In genomic region chr15:72062319-72062718, GRCh38 we compare ENCODE assay signal across 23 cellular contexts. TPM values are rescaled to one million over a fixed set of nuclear protein-coding genes. Genes with fewer than 3 reads are reported as not detected.
A peak's percentile ranks its signal among the peaks of the same experiment; 100 is the strongest.
DNase-seq lines count a peak whose midpoint lies in the region; ATAC-seq, FAIRE-seq and TF ChIP-seq lines count a peak whose summit lies in the region.
"Had no signal": no experiment of that assay in that cellular context is flagged by ENCODE, and none has a peak within 500 bp of the region (broad histone marks: within the 10 kb centered on the region; RNA-seq: fewer than 3 reads in every experiment).

No MANE protein-coding gene starts in this region.

- TF ChIP-seq POLR2A in HepG2 (IDR thresholded peaks at IDR 0.05; ENCODE audit: insufficient read depth in 1 of 2, low read depth in 2 of 2, low read length in 2 of 2) = no peak
- TF ChIP-seq POLR2A in right lobe of liver (IDR thresholded peaks at IDR 0.05) = no peak

- no peaks in the 10 kb centered on the region for H3K27me3 ChIP-seq in HepG2 (ENCODE audit: control insufficient read depth in 1 of 2, insufficient read depth in 2 of 2, low read length in 2 of 2)
- no peaks in the 10 kb centered on the region for H3K27me3 ChIP-seq in right lobe of liver
- H3K27me3 ChIP-seq: BE2C, BLaER1 had no signal

- DNase-seq in HepG2 (ENCODE audit: low spot score) (no peak), right lobe of liver (no peak), iris pigment epithelial cell (ENCODE audit: low read depth) (peak; percentile 17), cerebellar nuclear complex (lab: John Stamatoyannopoulos, UW) (no peak), nucleus accumbens (lab: John Stamatoyannopoulos, UW) (no peak), NCI-H2081 (lab: John Stamatoyannopoulos, UW) (no peak)
- DNase-seq: ACHN; BE2C; C1 segment of cervical spinal cord; Calu3; CD4-positive, alpha-beta memory T cell; CD4-positive, CD25-positive, alpha-beta regulatory T cell; CD8-positive, alpha-beta memory T cell; COR-L47; DMS79 treated with DMSO at 0.1 percent for 48 hours; GF-D8 had no signal

- TF ChIP-seq CTCF in HepG2 (CRISPR knock-in tag; IDR thresholded peaks at IDR 0.05) (no peak), right lobe of liver (IDR thresholded peaks at IDR 0.05) (no peak), HEK293 (tag by site-specific recombination; IDR thresholded peaks at IDR 0.05) (no peak)

- no peaks in the 10 kb centered on the region for H3K4me1 ChIP-seq in HepG2 (ENCODE audit: insufficient read depth, low read length)
- no peaks in the 10 kb centered on the region for H3K4me1 ChIP-seq in right lobe of liver
- peaks cover 23% of the 10 kb centered on the region for H3K4me1 ChIP-seq in HEK293 (ENCODE audit: control insufficient read depth, insufficient read depth, low read length)
- H3K4me1 ChIP-seq: BLaER1 had no signal

- CTCF ChIA-PET in HepG2 (lab: Yijun Ruan, JAX; ENCODE audit: low intra/inter-chr PET ratio, low total read pairs) (no interaction called here), HEK293 (lab: Yijun Ruan, JAX) (no interaction called here)

- intact Hi-C loops in HepG2 (cut with micrococcal nuclease; ENCODE audit: unreplicated experiment) (no loop called here), right lobe of liver (cut with DNase I) (no loop called here)

- no TSS peak for BruUV-seq in HepG2 (replicated peaks; lab: Mats Ljungman, UMichigan)

- ATAC-seq in HepG2 = no peak
- ATAC-seq in right lobe of liver = no peak

- no peaks in the 10 kb centered on the region for H3K36me3 ChIP-seq in HepG2 (replicated peaks in 1 of 2; ENCODE audit: control insufficient read depth in 1 of 2, insufficient read depth in 2 of 2, low read length in 2 of 2)
- H3K36me3 ChIP-seq in right lobe of liver = no peaks in the 10 kb centered on the region
- H3K36me3 ChIP-seq in HEK293 (ENCODE audit: control insufficient read depth in 2 of 2, insufficient read depth in 1 of 2, low read length in 2 of 2) = no peaks in the 10 kb centered on the region
- H3K36me3 ChIP-seq: BE2C had no signal

- POLR2A ChIA-PET in HepG2 (lab: Yijun Ruan, JAX) (no interaction called here), HEK293 (lab: Yijun Ruan, JAX) (no interaction called here)

- no peak overlapping the region for H3K9ac ChIP-seq in HepG2 (ENCODE audit: insufficient read depth, low read depth, low read length)
- H3K9ac ChIP-seq: BLaER1 had no signal

- no peak overlapping the region for H2AFZ ChIP-seq in HepG2 (ENCODE audit: low read length)

- in situ Hi-C loops in HepG2 (cut with HindIII; ENCODE audit: extremely low pct_ligation_motif_present, low pct_unique_long_range_greater_than_20kb) = no loop called here

- H3K4me2 ChIP-seq in HepG2 (ENCODE audit: low read depth, low read length) = no peak overlapping the region
- H3K4me2 ChIP-seq: BLaER1 had no signal

- no peaks in the 10 kb centered on the region for H4K20me1 ChIP-seq in HepG2 (ENCODE audit: insufficient read depth, low read length)

- no peak for FAIRE-seq in HepG2 (lab: Jason Lieb, UNC)
- FAIRE-seq: D721Med, G401.6, GM12891, GM19239 had no signal

- H3K27ac ChIP-seq in HepG2 (ENCODE audit: extremely low read length, insufficient read depth, low read length) (no peak overlapping the region), right lobe of liver (no peak overlapping the region), HEK293 (ENCODE audit: extremely low read depth, low read depth, low read length) (no peak overlapping the region)
- H3K27ac ChIP-seq: 22Rv1, BLaER1 had no signal

- TF ChIP-seq RAD21 in HepG2 (CRISPR knock-in tag; IDR thresholded peaks at IDR 0.05) = no peak

- TF ChIP-seq EP300 in HepG2 (IDR thresholded peaks at IDR 0.05; ENCODE audit: low read depth in 2 of 2, low read length in 2 of 2) (no peak), HepG2 (CRISPR knock-in tag; IDR thresholded peaks at IDR 0.05; ENCODE audit: borderline replicate concordance) (no peak)

- H3K79me2 ChIP-seq in HepG2 (ENCODE audit: insufficient read depth, low read length) = no peaks in the 10 kb centered on the region

- H3K9me3 ChIP-seq in HepG2 (ENCODE audit: low read length) = no peaks in the 10 kb centered on the region
- H3K9me3 ChIP-seq in right lobe of liver = no peaks in the 10 kb centered on the region
- no peaks in the 10 kb centered on the region for H3K9me3 ChIP-seq in HEK293 (ENCODE audit: control insufficient read depth, insufficient read depth, low read depth, low read length)
- H3K9me3 ChIP-seq: BE2C had no signal

- H3K4me3 ChIP-seq in HepG2 (replicated peaks in 1 of 3; ENCODE audit: insufficient read depth in 1 of 3, low read depth in 2 of 3, low read length in 3 of 3) (no peak overlapping the region), right lobe of liver (no peak overlapping the region), HEK293 (ENCODE audit: low read depth, low read length) (no peak overlapping the region)
- H3K4me3 ChIP-seq: BLaER1 had no signal

TF ChIP-seq in HepG2, 621 proteins besides CTCF, POLR2A, EP300 and RAD21:
- no peak for TF ChIP-seq GATA4 (IDR thresholded peaks at IDR 0.05; ENCODE audit: borderline replicate concordance, low read depth)
- TF ChIP-seq AGO2 (optimal IDR thresholded peaks at IDR 0.05; ENCODE audit: low read depth, low read length) = no peak
- no peak for TF ChIP-seq ZNF256 (CRISPR knock-in tag; conservative IDR thresholded peaks at IDR 0.05)
- peak; percentile 66; the same call in 1 of the 2 replicates for TF ChIP-seq ZNF160 (CRISPR knock-in tag; IDR thresholded peaks at IDR 0.05)

TF ChIP-seq in HEK293, 187 proteins besides CTCF, POLR2A, EP300 and RAD21 (continues in another document):
- TF ChIP-seq MYNN (tag by site-specific recombination; IDR thresholded peaks at IDR 0.05; ENCODE audit: borderline replicate concordance) = no peak
- TF ChIP-seq OSR2 (tag by site-specific recombination; IDR thresholded peaks at IDR 0.05) = no peak
- no peak for TF ChIP-seq OVOL3 (tag by site-specific recombination; IDR thresholded peaks at IDR 0.05)

RNA-seq across cellular contexts. Expression of gene MYO9A, which starts 55.6 kb away (rescaled TPM):
- total RNA-seq in HepG2 (2016; rRNA removed; fragmentation: Illumina TruSeq; extraction: Trizol) (12.9 and 15.3 TPM in 2 replicates), right lobe of liver (10 to 100 TPM in 2 of 6 experiments, 1 to 10 TPM in 4; 5.6 to 10.4 (median 8.5) TPM)
- 23.4 and 25.1 TPM in 2 replicates for total RNA-seq in HepG2 (2016; cell fraction: cytosol; rRNA removed; fragmentation: Illumina TruSeq; extraction: Trizol; ENCODE audit: low read depth)
- total RNA-seq in HepG2 (2016; cell fraction: insoluble cytoplasmic fraction; rRNA removed; fragmentation: Illumina TruSeq; extraction: Trizol) = 12.3 and 13.5 TPM in 2 replicates
- total RNA-seq in HepG2 (2016; cell fraction: membrane; rRNA removed; fragmentation: Illumina TruSeq; extraction: Trizol) = 13.0 and 19.2 TPM in 2 replicates
- total RNA-seq in HepG2 (2016; cell fraction: nucleus; rRNA removed; fragmentation: Illumina TruSeq; extraction: Trizol) = 22.0 and 25.2 TPM in 2 replicates
- polyA plus RNA-seq in HepG2 (2011; rRNA removed) = 4.8 and 5.8 TPM in 2 replicates
- 2.2 and 3.1 TPM in 2 replicates for polyA plus RNA-seq in HepG2 (2011; cell fraction: cytosol; rRNA removed)
- polyA plus RNA-seq in HepG2 (2011; cell fraction: nucleus; rRNA removed) = 9.4 and 11.5 TPM in 2 replicates
- 4.1 and 4.7 TPM in 2 replicates for polyA plus RNA-seq in HepG2 (2012)
- 0.09 and 0.14 TPM in 2 replicates for polyA plus RNA-seq in HepG2 (2016; cell fraction: cytosol; fragmentation: Illumina TruSeq; extraction: Trizol; ENCODE audit: low read depth)
- 3.3 and 4.5 TPM in 2 replicates for polyA plus RNA-seq in HepG2 (2016; cell fraction: insoluble cytoplasmic fraction; fragmentation: Illumina TruSeq; extraction: Trizol; ENCODE audit: low read depth)
- polyA plus RNA-seq in HepG2 (2016; cell fraction: membrane; fragmentation: Illumina TruSeq; extraction: Trizol; ENCODE audit: low read depth) = 0.35 and 0.40 TPM in 2 replicates
- 7.8 and 8.8 TPM in 2 replicates for polyA plus RNA-seq in HepG2 (2016; cell fraction: nucleus; fragmentation: Illumina TruSeq; extraction: Trizol; ENCODE audit: insufficient read depth, low read depth)
- 31.5 and 58.0 TPM in 2 replicates for polyA minus RNA-seq in HepG2 (2011; rRNA and poly(A)+ RNA removed; ENCODE audit: low replicate concordance)
- polyA minus RNA-seq in HepG2 (2011; cell fraction: cytosol; rRNA and poly(A)+ RNA removed) = 14.8 TPM in 2 replicates
- polyA minus RNA-seq in HepG2 (2011; cell fraction: nucleus; rRNA and poly(A)+ RNA removed) = 75.4 and 78.3 TPM in 2 replicates

RNA-seq across cellular contexts. Expression of gene SENP8, which starts 55.9 kb away (rescaled TPM):
- total RNA-seq in HepG2 (2016; rRNA removed; fragmentation: Illumina TruSeq; extraction: Trizol) = 2.7 and 4.2 TPM in 2 replicates
- 1.7 and 2.0 TPM in 2 replicates for total RNA-seq in HepG2 (2016; cell fraction: cytosol; rRNA removed; fragmentation: Illumina TruSeq; extraction: Trizol; ENCODE audit: low read depth)
- total RNA-seq in HepG2 (2016; cell fraction: insoluble cytoplasmic fraction; rRNA removed; fragmentation: Illumina TruSeq; extraction: Trizol) = 2.9 and 3.6 TPM in 2 replicates
- 3.1 and 4.7 TPM in 2 replicates for total RNA-seq in HepG2 (2016; cell fraction: membrane; rRNA removed; fragmentation: Illumina TruSeq; extraction: Trizol)
- 1.5 and 1.9 TPM in 2 replicates for total RNA-seq in HepG2 (2016; cell fraction: nucleus; rRNA removed; fragmentation: Illumina TruSeq; extraction: Trizol)
- 2.8 and 3.0 TPM in 2 replicates for polyA plus RNA-seq in HepG2 (2011; rRNA removed)
- 0.67 and 1.2 TPM in 2 replicates for polyA plus RNA-seq in HepG2 (2011; cell fraction: cytosol; rRNA removed)
- polyA plus RNA-seq in HepG2 (2011; cell fraction: nucleus; rRNA removed) = 0.55 and 0.76 TPM in 2 replicates
- polyA plus RNA-seq in HepG2 (2012) = 1.3 and 1.6 TPM in 2 replicates
- polyA plus RNA-seq in HepG2 (2016; cell fraction: cytosol; fragmentation: Illumina TruSeq; extraction: Trizol; ENCODE audit: low read depth) = 0.55 and 0.58 TPM in 2 replicates
- polyA plus RNA-seq in HepG2 (2016; cell fraction: insoluble cytoplasmic fraction; fragmentation: Illumina TruSeq; extraction: Trizol; ENCODE audit: low read depth) = 3.7 and 4.8 TPM in 2 replicates
- polyA plus RNA-seq in HepG2 (2016; cell fraction: membrane; fragmentation: Illumina TruSeq; extraction: Trizol; ENCODE audit: low read depth) = 0.64 and 1.0 TPM in 2 replicates
- 1.7 and 2.0 TPM in 2 replicates for polyA plus RNA-seq in HepG2 (2016; cell fraction: nucleus; fragmentation: Illumina TruSeq; extraction: Trizol; ENCODE audit: insufficient read depth, low read depth)
- polyA minus RNA-seq in HepG2 (2011; rRNA and poly(A)+ RNA removed; ENCODE audit: low replicate concordance) = 8.9 and 17.1 TPM in 2 replicates
- polyA minus RNA-seq in HepG2 (2011; cell fraction: cytosol; rRNA and poly(A)+ RNA removed) = 2.3 and 2.9 TPM in 2 replicates
- polyA minus RNA-seq in HepG2 (2011; cell fraction: nucleus; rRNA and poly(A)+ RNA removed) = 0.90 and 1.7 TPM in 2 replicates
- 1 to 10 TPM in 3 of 6 experiments, under 1 TPM in 3; 0.61 to 2.6 (median 1.0) TPM for total RNA-seq in right lobe of liver

Comparison
In these comparisons a context has a peak if more than half of its experiments do, and no peak if none do; other contexts are left out.
1. Of the 63 proteins assayed by ChIP-seq in both HepG2 and HEK293: peak only in HepG2: none; only in HEK293: ATF2; in both: none; in neither: 62.